Comparison of ENCODE assay signal across 10 cellular contexts in the genomic region with DNA sequence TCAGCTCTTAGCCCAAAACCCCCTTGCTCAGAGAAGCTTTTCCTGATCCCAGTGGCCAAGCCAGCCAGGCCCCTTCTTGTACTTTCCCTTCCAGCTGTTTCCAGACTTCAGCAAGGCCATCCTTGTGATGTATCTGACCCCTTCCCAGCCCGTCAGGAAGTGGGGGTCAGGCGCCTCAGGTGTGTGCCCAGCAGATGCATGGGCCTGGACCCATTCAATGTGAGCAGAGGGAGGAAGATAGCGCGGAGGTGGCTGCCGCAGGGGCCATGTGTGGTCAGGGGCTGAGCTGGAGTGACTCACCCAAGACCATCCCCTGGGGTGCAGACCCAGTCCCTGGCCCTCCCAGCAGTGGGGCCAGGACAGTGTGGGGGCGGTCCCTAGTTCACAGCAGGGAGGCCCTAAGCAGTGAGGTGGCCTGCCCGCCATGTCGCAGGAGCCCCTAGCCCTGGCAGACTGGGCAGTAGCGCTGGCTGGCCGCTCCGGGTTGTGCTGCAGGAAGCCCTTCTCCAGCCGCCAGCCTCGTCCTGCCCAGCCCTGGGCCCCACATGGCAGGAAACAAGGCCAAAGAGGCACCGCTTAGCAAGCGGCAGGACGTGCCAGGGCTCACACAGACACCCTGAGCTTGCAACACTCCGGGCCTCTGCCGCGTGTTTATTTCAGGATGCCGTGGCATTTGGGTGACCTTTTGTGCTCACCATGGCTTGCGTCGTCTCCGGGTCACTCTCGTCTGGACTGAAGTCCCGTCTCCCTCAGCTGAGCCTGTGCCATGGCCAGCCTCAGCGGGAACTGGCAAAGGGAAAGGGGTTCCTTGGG. TPM values are rescaled to one million over a fixed set of nuclear protein-coding genes. Genes with fewer than 3 reads are reported as not detected.
DNase-seq lines count a peak whose midpoint lies in the region; TF ChIP-seq lines count a peak whose summit lies in the region.
"Had no signal": no experiment of that assay in that cellular context is flagged by ENCODE, and none has a peak within 500 bp of the region (broad histone marks: within the 10 kb centered on the region; RNA-seq: fewer than 3 reads in every experiment).

No MANE protein-coding gene starts in this region.

- no peaks in the 10 kb centered on the region for H3K79me2 ChIP-seq in H9 (ENCODE audit: insufficient read depth, low read length)

- H3K4ac ChIP-seq in H9 (ENCODE audit: low read depth, low read length) = no peak overlapping the region

- DNase-seq in Ammon's horn (ENCODE audit: low spot score) = peak; percentile 87
- peak; percentile 39 to 91 (median 72) for DNase-seq in head of caudate nucleus
- peak; percentile 71 for DNase-seq in pons (ENCODE audit: low spot score)
- no peak for DNase-seq in NCI-H69 (lab: John Stamatoyannopoulos, UW)
- no peak for DNase-seq in H9
- DNase-seq in D341Med (ENCODE audit: low spot score) = no peak
- DNase-seq in NCI-H510A treated with DMSO at 0.1 percent for 48 hours (lab: John Stamatoyannopoulos, UW) = no peak
- DNase-seq: activated CD4-positive, CD25-positive, alpha-beta regulatory T cell treated with anti-CD3 and anti-CD28 coated beads, Interleukin-2, amount 50 U/mL, for 72 hours; NCI-H1092 treated with DMSO at 0.1 percent for 48 hours had no signal

- no peak overlapping the region for H3K4me3 Mint-ChIP-seq in H9

- H2AK5ac ChIP-seq in H9 (ENCODE audit: insufficient read length, low read length) = no peak overlapping the region

- H3K4me2 ChIP-seq in H9 (ENCODE audit: insufficient read depth, insufficient read length, low read length) = no peak overlapping the region

- H3K18ac ChIP-seq in H9 (ENCODE audit: insufficient read length, low read depth, low read length) = no peak overlapping the region

- no peak overlapping the region for H2BK15ac ChIP-seq in H9 (ENCODE audit: low read depth, low read length)

- no peak overlapping the region for H2BK120ac ChIP-seq in H9 (ENCODE audit: low read depth, low read length, poor library complexity, severe bottlenecking)

- no peak overlapping the region for H3K9ac ChIP-seq in H9 (ENCODE audit: extremely low read depth, insufficient read length, low read length)

- H4K8ac ChIP-seq in H9 (replicated peaks; ENCODE audit: insufficient read length, low read depth, low read length) = no peak overlapping the region

- no peak overlapping the region for H3T11ph ChIP-seq in H9 (ENCODE audit: low read length)

- no peak overlapping the region for H2AFZ ChIP-seq in H9 (ENCODE audit: low read length)

- H2BK20ac ChIP-seq in H9 (ENCODE audit: low read depth, low read length, poor library complexity, severe bottlenecking) = no peak overlapping the region

- intact Hi-C loops in head of caudate nucleus (cut with DNase I) = no loop called here

- H4K20me1 ChIP-seq in H9 (ENCODE audit: control insufficient read depth, insufficient read depth, insufficient read length) = no peaks in the 10 kb centered on the region

- H2BK5ac ChIP-seq in H9 (ENCODE audit: insufficient read length, low read length) = no peak overlapping the region

- H3K27ac ChIP-seq in angular gyrus (ENCODE audit: low read depth, low read length) (peak overlapping the region; percentile 52), H9 (ENCODE audit: insufficient read length, low read depth, low read length) (no peak overlapping the region)

- no peak overlapping the region for H3K56ac ChIP-seq in H9 (ENCODE audit: insufficient read length, low read depth, low read length)

- H3K9me3 Mint-ChIP-seq in H9 = no peaks in the 10 kb centered on the region

- WGBS in H9 (ENCODE audit: extremely low coverage, insufficient read length, low lambda C conversion rate) = no CpG with 5 or more reads among the region's 26 CpGs

- H3K4me1 Mint-ChIP-seq in H9 = peaks cover 0 to 3% of the 10 kb centered on the region in 2 experiments; a peak in 1 of 4 replicates

- no peaks in the 10 kb centered on the region for H3K27me3 ChIP-seq in H9 (ENCODE audit: insufficient read depth, low read length)

- no peaks in the 10 kb centered on the region for H3K9me3 ChIP-seq in H9 (ENCODE audit: control insufficient read depth, low read depth, low read length)

- no peaks in the 10 kb centered on the region for H3K4me1 ChIP-seq in H9 (ENCODE audit: insufficient read depth, low read length)

- H3K27ac Mint-ChIP-seq in H9 = no peak overlapping the region; a peak in 1 of 7 replicates

- no peak overlapping the region for H2BK12ac ChIP-seq in H9 (ENCODE audit: insufficient read length, low read depth, low read length)

- H4K91ac ChIP-seq in H9 (ENCODE audit: insufficient read length, low read depth, low read length) = no peak overlapping the region

- H4K5ac ChIP-seq in H9 (ENCODE audit: insufficient read length, low read depth, low read length) = no peak overlapping the region

- H3K23me2 ChIP-seq in H9 (ENCODE audit: insufficient read length, low read depth, low read length, poor library complexity, severe bottlenecking) = no peaks in the 10 kb centered on the region

- no peaks in the 10 kb centered on the region for H3K79me1 ChIP-seq in H9 (ENCODE audit: insufficient read depth, low read depth, low read length, poor library complexity, severe bottlenecking)

- no peak overlapping the region; the same call in 1 of the 2 replicates for H3K14ac ChIP-seq in H9 (ENCODE audit: insufficient read depth, low read length)

- H3K36me3 Mint-ChIP-seq in H9 (ENCODE audit: insufficient read depth in 1 of 3, low read depth in 3 of 3) = peaks cover 3 to 9% (median 4%) of the 10 kb centered on the region in 3 experiments; a peak in 5 of 7 replicates

- peaks cover 12% of the 10 kb centered on the region for H3K27me3 Mint-ChIP-seq in H9 (ENCODE audit: low read depth)

- no peak overlapping the region for H3K23ac ChIP-seq in H9 (ENCODE audit: insufficient read length, low read depth, low read length)

- no peak for TF ChIP-seq CTCF in H9 (conservative IDR thresholded peaks at IDR 0.05)

RNA-seq across cellular contexts. Expression of gene ADSS1, which starts 12.0 kb away (rescaled TPM):
- total RNA-seq in H9 (2021) = 7.8 and 8.5 TPM in 2 replicates

RNA-seq across cellular contexts. Expression of gene SIVA1, which starts 16.9 kb away (rescaled TPM):
- total RNA-seq in H9 (2021) = 125 and 128 TPM in 2 replicates

RNA-seq across cellular contexts. Expression of gene INF2, which starts 46.6 kb away (rescaled TPM):
- 58.3 and 59.1 TPM in 2 replicates for total RNA-seq in H9 (2021)

RNA-seq across cellular contexts. Expression of gene AKT1, which starts 59.5 kb away (rescaled TPM):
- 95.1 and 101 TPM in 2 replicates for total RNA-seq in H9 (2021)

Comparison
In these comparisons a context has a peak if more than half of its experiments do, and no peak if none do; other contexts are left out.
1. DNase-seq: peak in Ammon's horn (single experiment), head of caudate nucleus (42 of 42) and pons (single experiment); none in NCI-H69 (single experiment), H9 (single experiment), D341Med (single experiment) and NCI-H510A treated with DMSO at 0.1 percent for 48 hours (single experiment).